25 cellular contexts compared by ENCODE assay signal in genomic region chr1:209491031-209491430, GRCh38.
DNase-seq lines count a peak whose midpoint lies in the region; ATAC-seq and TF ChIP-seq lines count a peak whose summit lies in the region.
"Had no signal": no experiment of that assay in that cellular context is flagged by ENCODE, and none has a peak within 500 bp of the region (broad histone marks: within the 10 kb centered on the region; RNA-seq: fewer than 3 reads in every experiment).

No MANE protein-coding gene starts in this region.

- peak overlapping the region; percentile 76 for H4K5ac ChIP-seq in mesendoderm (ENCODE audit: low read length)

- H3K4me3 Mint-ChIP-seq in GM23338 (no peak overlapping the region), nephron progenitor cell (no peak overlapping the region), osteocyte (ENCODE audit: unreplicated experiment) (no peak overlapping the region)
- H3K4me3 Mint-ChIP-seq in CD8-positive, alpha-beta memory T cell: no peak overlapping the region
- H3K4me3 Mint-ChIP-seq: B cell; CD4-positive, alpha-beta T cell; CD8-positive, alpha-beta T cell had no signal

- H3K27ac ChIP-seq in GM23338 (ENCODE audit: low read depth) (no peak overlapping the region), OCI-LY3 (ENCODE audit: low read length) (peak overlapping the region; percentile 45), mesendoderm (ENCODE audit: low read depth, low read length) (peak overlapping the region; percentile 19), testis (no peak overlapping the region)
- no peak overlapping the region for H3K27ac ChIP-seq in CD8-positive, alpha-beta memory T cell (ENCODE audit: low read depth, low read length)
- H3K27ac ChIP-seq: 22Rv1; A549; BLaER1 treated with 17β-estradiol and CSF1 and Interleukin-3, amounts not matched to agents 10 nM and 100 nM; C4-2B had no signal

- H3K79me2 ChIP-seq in GM23338 (replicated peaks; ENCODE audit: insufficient read depth) (no peaks in the 10 kb centered on the region), OCI-LY3 (ENCODE audit: low read length) (no peaks in the 10 kb centered on the region), mesendoderm (ENCODE audit: control insufficient read depth, insufficient read depth, low read length) (no peaks in the 10 kb centered on the region)

- no CpG with 5 or more reads among the region's 2 CpGs for WGBS in mesendoderm (ENCODE audit: extremely low coverage, insufficient coverage, low lambda C conversion rate)
- WGBS in testis, 2 donors: 77 to 79% methylated on average over 2 of the region's 2 CpGs

- H3K4me2 ChIP-seq in GM23338: no peak overlapping the region
- H3K4me2 ChIP-seq in OCI-LY3 (ENCODE audit: low read length): peak overlapping the region; percentile 52
- no peak overlapping the region for H3K4me2 ChIP-seq in mesendoderm (ENCODE audit: low read length)
- H3K4me2 ChIP-seq: A549; BLaER1 treated with 17β-estradiol and CSF1 and Interleukin-3, amounts not matched to agents 10 nM and 100 nM had no signal

- H3K4me1 ChIP-seq in GM23338 (ENCODE audit: insufficient read depth) (0 out of 2 replicates have a peak, but pooled peaks cover 7% of the 10 kb centered on the region), OCI-LY3 (ENCODE audit: low read length) (peaks cover 24% of the 10 kb centered on the region), mesendoderm (ENCODE audit: control insufficient read depth, low read depth, low read length) (peaks cover 18% of the 10 kb centered on the region), testis (no peaks in the 10 kb centered on the region)
- H3K4me1 ChIP-seq in CD8-positive, alpha-beta memory T cell (ENCODE audit: insufficient read depth, low read length): no peaks in the 10 kb centered on the region
- H3K4me1 ChIP-seq: A549; BLaER1 treated with 17β-estradiol and CSF1 and Interleukin-3, amounts not matched to agents 10 nM and 100 nM had no signal

- peak overlapping the region; percentile 80 for H3K56ac ChIP-seq in mesendoderm (ENCODE audit: low read length)

- POLR2A ChIA-PET in CD8-positive, alpha-beta memory T cell (lab: Charles Lee): no interaction called here

- H3K9me3 Mint-ChIP-seq in GM23338 (peaks cover 6% of the 10 kb centered on the region; the same call in 1 of the 3 replicates), nephron progenitor cell (peaks cover 12% of the 10 kb centered on the region), osteocyte (ENCODE audit: unreplicated experiment) (no peaks in the 10 kb centered on the region)
- H3K9me3 Mint-ChIP-seq in CD8-positive, alpha-beta memory T cell: peaks cover 0 to 9% (median 6%) of the 10 kb centered on the region in 5 donors
- H3K9me3 Mint-ChIP-seq: CD4-positive, alpha-beta T cell had no signal

- ATAC-seq in GM23338 (no peak), HG02884 (IDR thresholded peaks at IDR 0.05; ENCODE audit: unreplicated experiment) (no peak)
- ATAC-seq: A549; CD8-positive, alpha-beta T cell; GM12878 had no signal

- H3K36me3 Mint-ChIP-seq in GM23338 (ENCODE audit: low read depth): no peaks in the 10 kb centered on the region
- H3K36me3 Mint-ChIP-seq in nephron progenitor cell (ENCODE audit: low read depth): peaks cover 10% of the 10 kb centered on the region
- H3K36me3 Mint-ChIP-seq in CD8-positive, alpha-beta memory T cell: no peaks in the 10 kb centered on the region
- no peaks in the 10 kb centered on the region for H3K36me3 Mint-ChIP-seq in osteocyte (ENCODE audit: unreplicated experiment)
- H3K36me3 Mint-ChIP-seq: CD8-positive, alpha-beta T cell had no signal

- peak overlapping the region; percentile 79 for H3K4ac ChIP-seq in mesendoderm (ENCODE audit: low read depth, low read length)

- H3K4me1 Mint-ChIP-seq in GM23338: peaks cover 15% of the 10 kb centered on the region
- H3K4me1 Mint-ChIP-seq in nephron progenitor cell: peaks cover 12% of the 10 kb centered on the region
- H3K4me1 Mint-ChIP-seq in CD8-positive, alpha-beta memory T cell: peaks cover 0 to under 1% (median 0%) of the 10 kb centered on the region in 3 donors
- H3K4me1 Mint-ChIP-seq in osteocyte (ENCODE audit: unreplicated experiment): no peaks in the 10 kb centered on the region
- H3K4me1 Mint-ChIP-seq: B cell had no signal

- no peaks in the 10 kb centered on the region for H3K79me1 ChIP-seq in mesendoderm (ENCODE audit: low read length)

- CTCF ChIA-PET in CD8-positive, alpha-beta memory T cell (lab: Charles Lee): no interaction called here

- no peak overlapping the region for H2BK15ac ChIP-seq in mesendoderm (replicated peaks; ENCODE audit: low read depth)

- no peaks in the 10 kb centered on the region for H3F3A ChIP-seq in GM23338 (replicated peaks; ENCODE audit: low read depth)

- H4K20me1 ChIP-seq in GM23338 (replicated peaks; ENCODE audit: insufficient read depth) (no peaks in the 10 kb centered on the region), OCI-LY3 (ENCODE audit: insufficient read depth, low read length) (no peaks in the 10 kb centered on the region)
- H4K20me1 ChIP-seq: BLaER1 treated with 17β-estradiol and CSF1 and Interleukin-3, amounts not matched to agents 10 nM and 100 nM had no signal

- H2AK5ac ChIP-seq in mesendoderm (ENCODE audit: low read length): peak overlapping the region; percentile 66

- H3K9me2 ChIP-seq in GM23338 (ENCODE audit: insufficient read depth): no peaks in the 10 kb centered on the region

- H3K27ac Mint-ChIP-seq in GM23338 (no peak overlapping the region), nephron progenitor cell (peak overlapping the region; percentile 20), osteocyte (ENCODE audit: unreplicated experiment) (no peak overlapping the region)
- H3K27ac Mint-ChIP-seq in CD8-positive, alpha-beta memory T cell: no peak overlapping the region
- H3K27ac Mint-ChIP-seq: B cell; CD4-positive, alpha-beta T cell; CD8-positive, alpha-beta T cell had no signal

- H4K8ac ChIP-seq in mesendoderm (ENCODE audit: low read depth, low read length): no peak overlapping the region

- no peaks in the 10 kb centered on the region for H3K9me3 ChIP-seq in OCI-LY3 (ENCODE audit: insufficient read depth, low read length)
- H3K9me3 ChIP-seq in testis: no peaks in the 10 kb centered on the region
- H3K9me3 ChIP-seq in CD8-positive, alpha-beta memory T cell (ENCODE audit: low read length): no peaks in the 10 kb centered on the region

- TF ChIP-seq CTCF in GM23338 (conservative IDR thresholded peaks at IDR 0.05; ENCODE audit: low read depth in 2 of 2) (no peak), OCI-LY3 (IDR thresholded peaks at IDR 0.05; ENCODE audit: low read depth, low read length) (no peak), nephron progenitor cell (IDR thresholded peaks at IDR 0.05) (no peak), testis (IDR thresholded peaks at IDR 0.05) (no peak), osteocyte (IDR thresholded peaks at IDR 0.05) (no peak)

- no peak for TF ChIP-seq POLR2A in testis (IDR thresholded peaks at IDR 0.05)

- H3K27me3 ChIP-seq in GM23338 (ENCODE audit: insufficient read depth): no peaks in the 10 kb centered on the region
- no peaks in the 10 kb centered on the region for H3K27me3 ChIP-seq in OCI-LY3 (ENCODE audit: low read depth, low read length)
- no peaks in the 10 kb centered on the region for H3K27me3 ChIP-seq in mesendoderm (ENCODE audit: insufficient read depth, low read length, poor library complexity)
- H3K27me3 ChIP-seq in testis: no peaks in the 10 kb centered on the region
- no peaks in the 10 kb centered on the region for H3K27me3 ChIP-seq in CD8-positive, alpha-beta memory T cell (ENCODE audit: insufficient read depth, low read length, poor library complexity, severe bottlenecking)
- H3K27me3 ChIP-seq: BLaER1 treated with 17β-estradiol and CSF1 and Interleukin-3, amounts not matched to agents 10 nM and 100 nM had no signal

- peak overlapping the region; percentile 88 for H2BK5ac ChIP-seq in mesendoderm (ENCODE audit: low read length)

- H3K27me3 Mint-ChIP-seq in GM23338 (ENCODE audit: insufficient read depth, low read depth, poor library complexity): no peaks in the 10 kb centered on the region
- no peaks in the 10 kb centered on the region for H3K27me3 Mint-ChIP-seq in nephron progenitor cell (ENCODE audit: low read depth, poor library complexity)
- peaks cover 5 to 18% of the 10 kb centered on the region in 2 donors for H3K27me3 Mint-ChIP-seq in CD8-positive, alpha-beta memory T cell
- H3K27me3 Mint-ChIP-seq in osteocyte (ENCODE audit: unreplicated experiment): peaks cover 11% of the 10 kb centered on the region
- H3K27me3 Mint-ChIP-seq: B cell had no signal

- peak overlapping the region; percentile 97 for H2BK120ac ChIP-seq in mesendoderm (ENCODE audit: low read depth, low read length)

- H3K23ac ChIP-seq in mesendoderm (ENCODE audit: low read length): no peak overlapping the region

- intact Hi-C loops in testis (cut with DNase I; ENCODE audit: low total_unique reads): no loop called here

- no peak overlapping the region for H3K9ac ChIP-seq in OCI-LY3 (ENCODE audit: low read length)
- H3K9ac ChIP-seq in mesendoderm (ENCODE audit: low read length): peak overlapping the region; percentile 53
- H3K9ac ChIP-seq: BLaER1 treated with 17β-estradiol and CSF1 and Interleukin-3, amounts not matched to agents 10 nM and 100 nM had no signal

- peak overlapping the region; percentile 98 for H3K18ac ChIP-seq in mesendoderm (ENCODE audit: low read length)

- H3K36me3 ChIP-seq in GM23338 (ENCODE audit: insufficient read depth): no peaks in the 10 kb centered on the region; the same call in 1 of the 2 replicates
- peaks cover 5% of the 10 kb centered on the region for H3K36me3 ChIP-seq in OCI-LY3 (replicated peaks; ENCODE audit: low read depth, low read length)
- no peaks in the 10 kb centered on the region for H3K36me3 ChIP-seq in mesendoderm (ENCODE audit: control insufficient read depth, insufficient read depth, low read length)
- no peaks in the 10 kb centered on the region for H3K36me3 ChIP-seq in testis (ENCODE audit: low read depth, missing control alignments)
- H3K36me3 ChIP-seq in CD8-positive, alpha-beta memory T cell (ENCODE audit: insufficient read depth, low read length): no peaks in the 10 kb centered on the region
- H3K36me3 ChIP-seq: BLaER1 treated with 17β-estradiol and CSF1 and Interleukin-3, amounts not matched to agents 10 nM and 100 nM had no signal

- H2AFZ ChIP-seq in GM23338 (peak overlapping the region; percentile 79), OCI-LY3 (ENCODE audit: low read depth, low read length) (peak overlapping the region; percentile 67)

- H3K4me3 ChIP-seq in GM23338 (no peak overlapping the region), OCI-LY3 (ENCODE audit: low read length) (peak overlapping the region; percentile 6; the same call in 1 of the 2 replicates), mesendoderm (ENCODE audit: low read length) (no peak overlapping the region), testis (no peak overlapping the region)
- H3K4me3 ChIP-seq in CD8-positive, alpha-beta memory T cell (ENCODE audit: low read length): no peak overlapping the region
- H3K4me3 ChIP-seq: A549; BLaER1 treated with 17β-estradiol and CSF1 and Interleukin-3, amounts not matched to agents 10 nM and 100 nM; GM12878 had no signal

- DNase-seq in GM23338 (ENCODE audit: low spot score) (no peak), mesendoderm (peak; percentile 39), nephron progenitor cell (no peak), testis (no peak), osteocyte (ENCODE audit: extremely low spot score, unreplicated experiment) (no peak)
- DNase-seq in CD8-positive, alpha-beta memory T cell: no peak
- DNase-seq: AML-193; CD4-positive, alpha-beta T cell; CD8-positive, alpha-beta T cell; COR-L47; DMS 273 treated with DMSO at 0.1 percent for 48 hours; DMS153; DMS53; DMS79; DND-41; EL; GDM1 had no signal

Comparison
In these comparisons a context has a peak if more than half of its experiments do, and no peak if none do; other contexts are left out.
1. H3K27ac ChIP-seq: peak in OCI-LY3 (single experiment) and mesendoderm (single experiment); none in GM23338 (single experiment), testis (0 of 2) and CD8-positive, alpha-beta memory T cell (single experiment).